13 cellular contexts compared by ENCODE assay signal in genomic region chr17:41123292-41123990, GRCh38. TPM values are rescaled to one million over a fixed set of nuclear protein-coding genes. Genes with fewer than 3 reads are reported as not detected.
DNase-seq lines count a peak whose midpoint lies in the region; ATAC-seq and TF ChIP-seq lines count a peak whose summit lies in the region.
"Not testable (repeated sequence)": the region's sequence is repeated elsewhere in the genome, so short reads cannot be mapped to it uniquely, and the experiment has no call there.
"Had no signal": no experiment of that assay in that cellular context is flagged by ENCODE, and none has a peak within 500 bp of the region (broad histone marks: within the 10 kb centered on the region; RNA-seq: fewer than 3 reads in every experiment).

No MANE protein-coding gene starts in this region.

- CTCF ChIA-PET in IMR-90 (lab: Yijun Ruan, JAX) = not testable (repeated sequence)
- CTCF ChIA-PET in activated CD4-positive, alpha-beta T cell treated with anti-CD3 and anti-CD28 coated beads for 36 hours (lab: Charles Lee) = interaction anchor here (0.6 kb wide), 1 partner anchor 88 kb away, joined by 3 read pairs; no protein-coding TSS in a partner anchor

- not testable (repeated sequence) for H2AFZ ChIP-seq in IMR-90 (replicated peaks; ENCODE audit: low read length, poor library complexity)

- peaks cover 55% of the 10 kb centered on the region for H3K4me1 Mint-ChIP-seq in activated CD4-positive, alpha-beta T cell treated with anti-CD3 and anti-CD28 coated beads for 36 hours
- peaks cover 62% of the 10 kb centered on the region for H3K4me1 Mint-ChIP-seq in activated naive CD4-positive, alpha-beta T cell treated with anti-CD3 and anti-CD28 coated beads, Interleukin-2, amount 50 U/mL, for 24 hours
- peaks cover 54% of the 10 kb centered on the region for H3K4me1 Mint-ChIP-seq in central memory CD8-positive, alpha-beta T cell
- H3K4me1 Mint-ChIP-seq in naive thymus-derived CD8-positive, alpha-beta T cell = peaks cover 30 to 72% (median 68%) of the 10 kb centered on the region in 4 donors

- not testable (repeated sequence) for ATAC-seq in IMR-90 (ENCODE audit: low read depth); activated CD4-positive, alpha-beta T cell treated with anti-CD3 and anti-CD28 coated beads for 36 hours; central memory CD8-positive, alpha-beta T cell (replicated peaks; ENCODE audit: extremely low read depth, poor library complexity, severe bottlenecking)
- ATAC-seq in naive thymus-derived CD8-positive, alpha-beta T cell = peak; percentile 51 to 75

- peak overlapping the region in 10 of 11 experiments; percentile 12 to 60 (median 36); a peak in 16 of 22 replicates for H3K4me2 ChIP-seq in BLaER1 treated with 17β-estradiol and CSF1 and Interleukin-3, amounts not matched to agents 10 nM and 100 nM
- H3K4me2 ChIP-seq in DOHH2 (ENCODE audit: low read length); IMR-90 (ENCODE audit: low read depth, low read length): not testable (repeated sequence)

- not testable (repeated sequence) for H2AK9ac ChIP-seq in IMR-90 (replicated peaks; ENCODE audit: low read depth, low read length, poor library complexity)

- H3K27ac ChIP-seq in BLaER1 treated with 17β-estradiol and CSF1 and Interleukin-3, amounts not matched to agents 10 nM and 100 nM; DOHH2 (ENCODE audit: low read depth, low read length); IMR-90 (ENCODE audit: insufficient read depth, low read length): not testable (repeated sequence)

- H4K91ac ChIP-seq in IMR-90 (ENCODE audit: insufficient read depth, low read depth, low read length) = peak overlapping the region; percentile 8; the same call in 1 of the 2 replicates

- H2AK5ac ChIP-seq in IMR-90 (ENCODE audit: low read depth, low read length) = not testable (repeated sequence)

- H3F3A ChIP-seq in DOHH2 (ENCODE audit: control insufficient read depth, insufficient read depth) = peaks cover 14% of the 10 kb centered on the region

- not testable (repeated sequence) for H3K9me2 ChIP-seq in DOHH2 (replicated peaks; ENCODE audit: control insufficient read depth, low read length)

- H3K9me3 ChIP-seq in BLaER1 treated with 17β-estradiol and CSF1 and Interleukin-3, amounts not matched to agents 10 nM and 100 nM (replicated peaks in 1 of 11) = peaks cover 7 to 47% (median 34%) of the 10 kb centered on the region in 11 experiments
- peaks cover 27% of the 10 kb centered on the region for H3K9me3 ChIP-seq in DOHH2 (ENCODE audit: control insufficient read depth, insufficient read depth, low read length)
- H3K9me3 ChIP-seq in IMR-90 (ENCODE audit: control insufficient read depth, insufficient read depth, low read length) = not testable (repeated sequence)

- H2BK15ac ChIP-seq in IMR-90 (ENCODE audit: low read depth, low read length) = not testable (repeated sequence)

- not testable (repeated sequence) for H3K18ac ChIP-seq in IMR-90 (ENCODE audit: low read depth, low read length)

- H2BK20ac ChIP-seq in IMR-90 (ENCODE audit: low read depth, low read length) = peak overlapping the region; percentile 33; the same call in 1 of the 2 replicates

- not testable (repeated sequence) for H4K20me1 ChIP-seq in BLaER1 treated with 17β-estradiol and CSF1 and Interleukin-3, amounts not matched to agents 10 nM and 100 nM; DOHH2 (ENCODE audit: control insufficient read depth, insufficient read depth, low read depth, low read length); IMR-90 (ENCODE audit: insufficient read depth, low read length)

- peak overlapping the region; percentile 38; the same call in 1 of the 2 replicates for H3K56ac ChIP-seq in IMR-90 (ENCODE audit: extremely low read depth, insufficient read depth, low read length)

- H3K4ac ChIP-seq in IMR-90 (ENCODE audit: low read depth, low read length) = peak overlapping the region; percentile 5; the same call in 1 of the 2 replicates

- H3K4me3 Mint-ChIP-seq in activated CD4-positive, alpha-beta T cell treated with anti-CD3 and anti-CD28 coated beads for 36 hours = not testable (repeated sequence)
- peak overlapping the region; percentile 72 for H3K4me3 Mint-ChIP-seq in activated naive CD4-positive, alpha-beta T cell treated with anti-CD3 and anti-CD28 coated beads, Interleukin-2, amount 50 U/mL, for 24 hours
- H3K4me3 Mint-ChIP-seq in central memory CD8-positive, alpha-beta T cell = peak overlapping the region; percentile 57
- H3K4me3 Mint-ChIP-seq in naive thymus-derived CD8-positive, alpha-beta T cell = peak overlapping the region in 9 of 10 donors; percentile 69 to 92 (median 84)

- BruUV-seq in IMR-90 (replicated peaks; lab: Mats Ljungman, UMichigan) = not testable (repeated sequence)

- not testable (repeated sequence) for H2BK120ac ChIP-seq in IMR-90 (ENCODE audit: low read depth, low read length)

- not testable (repeated sequence) for H3K23ac ChIP-seq in IMR-90 (ENCODE audit: low read depth, low read length)

- not testable (repeated sequence) for H3K79me2 ChIP-seq in DOHH2 (ENCODE audit: control insufficient read depth, low read length)

- peak overlapping the region; percentile 55 for H3K27ac Mint-ChIP-seq in activated CD4-positive, alpha-beta T cell treated with anti-CD3 and anti-CD28 coated beads for 36 hours
- peak overlapping the region; percentile 86 for H3K27ac Mint-ChIP-seq in activated naive CD4-positive, alpha-beta T cell treated with anti-CD3 and anti-CD28 coated beads, Interleukin-2, amount 50 U/mL, for 24 hours
- not testable (repeated sequence) for H3K27ac Mint-ChIP-seq in central memory CD8-positive, alpha-beta T cell (ENCODE audit: low read depth)
- peak overlapping the region in 9 of 10 donors; percentile 20 to 95 (median 80) for H3K27ac Mint-ChIP-seq in naive thymus-derived CD8-positive, alpha-beta T cell

- not testable (repeated sequence) for H3K79me1 ChIP-seq in IMR-90 (ENCODE audit: low read depth in 1 of 2, low read length in 2 of 2)

- H2BK5ac ChIP-seq in IMR-90 (ENCODE audit: low read depth, low read length, poor library complexity, severe bottlenecking) = not testable (repeated sequence)

- 0 out of 2 replicates have a peak overlapping the region, but pooled peaks have one; percentile 25 for H3K14ac ChIP-seq in IMR-90 (replicated peaks; ENCODE audit: low read depth, low read length)

- H3K9me3 Mint-ChIP-seq in activated CD4-positive, alpha-beta T cell treated with anti-CD3 and anti-CD28 coated beads for 36 hours (ENCODE audit: low read depth); activated naive CD4-positive, alpha-beta T cell treated with anti-CD3 and anti-CD28 coated beads, Interleukin-2, amount 50 U/mL, for 24 hours; central memory CD8-positive, alpha-beta T cell: not testable (repeated sequence)
- peaks cover 0 to 11% (median 3%) of the 10 kb centered on the region in 9 donors for H3K9me3 Mint-ChIP-seq in naive thymus-derived CD8-positive, alpha-beta T cell

- dilution Hi-C loops in IMR-90 (cut with HindIII; ENCODE audit: low sequenced_read_pairs, unreplicated experiment) = not testable (repeated sequence)

- not testable (repeated sequence) for H3K36me3 ChIP-seq in BLaER1 treated with 17β-estradiol and CSF1 and Interleukin-3, amounts not matched to agents 10 nM and 100 nM; IMR-90 (ENCODE audit: control insufficient read depth, insufficient read depth, low read length)
- peaks cover 11% of the 10 kb centered on the region; the same call in 1 of the 2 replicates for H3K36me3 ChIP-seq in DOHH2 (ENCODE audit: control insufficient read depth, low read length)

- TF ChIP-seq CTCF in DOHH2 (IDR thresholded peaks at IDR 0.05; ENCODE audit: low read depth, low read length, poor library complexity, severe bottlenecking); IMR-90 (conservative IDR thresholded peaks at IDR 0.05; ENCODE audit: low read depth, low read length): not testable (repeated sequence)

- not testable (repeated sequence) for H3K27me3 Mint-ChIP-seq in activated CD4-positive, alpha-beta T cell treated with anti-CD3 and anti-CD28 coated beads for 36 hours; activated naive CD4-positive, alpha-beta T cell treated with anti-CD3 and anti-CD28 coated beads, Interleukin-2, amount 50 U/mL, for 24 hours; central memory CD8-positive, alpha-beta T cell; naive thymus-derived CD8-positive, alpha-beta T cell

- intact Hi-C loops in IMR-90 (cut with micrococcal nuclease); activated CD4-positive, alpha-beta T cell treated with anti-CD3 and anti-CD28 coated beads for 36 hours (cut with DNase I, micrococcal nuclease): not testable (repeated sequence)

- not testable (repeated sequence) for H4K8ac ChIP-seq in IMR-90 (ENCODE audit: low read depth in 2 of 2, low read length in 2 of 2)

- H3K9me1 ChIP-seq in IMR-90 (ENCODE audit: insufficient read depth, low read length) = not testable (repeated sequence)

- POLR2A ChIA-PET in IMR-90 (lab: Charles Lee; ENCODE audit: unreplicated experiment); activated CD4-positive, alpha-beta T cell treated with anti-CD3 and anti-CD28 coated beads for 36 hours (lab: Charles Lee): not testable (repeated sequence)
- POLR2A ChIA-PET in naive thymus-derived CD8-positive, alpha-beta T cell (lab: Charles Lee) = interaction anchor here (0.7 kb wide), 1 partner anchor 185 kb away, joined by 3 read pairs; no protein-coding TSS in a partner anchor

- 80% methylated on average over 3 of the region's 12 CpGs; no CpG with 5 or more reads in 1 of the 2 experiments for WGBS in IMR-90 (ENCODE audit: extremely low coverage in 2 of 2, insufficient read length in 1 of 2), 2 experiments

- TF ChIP-seq POLR2A in IMR-90 (IDR thresholded peaks at IDR 0.05; ENCODE audit: low read depth, low read length) = not testable (repeated sequence)

- not testable (repeated sequence) for TF ChIP-seq RAD21 in IMR-90 (IDR thresholded peaks at IDR 0.05; ENCODE audit: low read length)

- not testable (repeated sequence) for H3K36me3 Mint-ChIP-seq in activated CD4-positive, alpha-beta T cell treated with anti-CD3 and anti-CD28 coated beads for 36 hours (ENCODE audit: low read depth); activated naive CD4-positive, alpha-beta T cell treated with anti-CD3 and anti-CD28 coated beads, Interleukin-2, amount 50 U/mL, for 24 hours; central memory CD8-positive, alpha-beta T cell (ENCODE audit: insufficient read depth); naive thymus-derived CD8-positive, alpha-beta T cell

- not testable (repeated sequence) for DNase-seq in IMR-90; activated CD4-positive, alpha-beta T cell treated with anti-CD3 and anti-CD28 coated beads for 36 hours; central memory CD8-positive, alpha-beta T cell (ENCODE audit: low spot score in 2 of 2)
- peak in 3 of 10 donors; percentile 14 to 35 (median 27) for DNase-seq in naive thymus-derived CD8-positive, alpha-beta T cell

- not testable (repeated sequence) for H3K9ac ChIP-seq in BLaER1 treated with 17β-estradiol and CSF1 and Interleukin-3, amounts not matched to agents 10 nM and 100 nM; IMR-90 (ENCODE audit: low read depth, low read length)

- 0 out of 20 replicates have a peak overlapping the region, but pooled peaks of 1 of the 10 experiments have one; percentile 4 for H3K4me3 ChIP-seq in BLaER1 treated with 17β-estradiol and CSF1 and Interleukin-3, amounts not matched to agents 10 nM and 100 nM
- 0 out of 2 replicates have a peak overlapping the region, but pooled peaks have one; percentile 2 for H3K4me3 ChIP-seq in DOHH2 (ENCODE audit: low read length)
- not testable (repeated sequence) for H3K4me3 ChIP-seq in IMR-90 (ENCODE audit: insufficient read depth, low read depth, low read length)

- in situ Hi-C loops in IMR-90 (cut with MboI; ENCODE audit: low sequenced_read_pairs) = not testable (repeated sequence)

- H3K4me1 ChIP-seq in BLaER1 treated with 17β-estradiol and CSF1 and Interleukin-3, amounts not matched to agents 10 nM and 100 nM = peaks cover 24 to 48% (median 36%) of the 10 kb centered on the region in 10 experiments
- peaks cover 60% of the 10 kb centered on the region for H3K4me1 ChIP-seq in DOHH2 (ENCODE audit: control insufficient read depth, low read length)
- not testable (repeated sequence) for H3K4me1 ChIP-seq in IMR-90 (ENCODE audit: control insufficient read depth, insufficient read depth, low read length)

- H4K5ac ChIP-seq in IMR-90 (ENCODE audit: low read depth, low read length) = not testable (repeated sequence)

- not testable (repeated sequence) for H3K27me3 ChIP-seq in BLaER1 treated with 17β-estradiol and CSF1 and Interleukin-3, amounts not matched to agents 10 nM and 100 nM; DOHH2 (ENCODE audit: control insufficient read depth, low read length); IMR-90 (ENCODE audit: control insufficient read depth, insufficient read depth, low read length)

RNA-seq across cellular contexts. Expression of gene KRTAP4-12, which starts 0.5 kb away (rescaled TPM):
- total RNA-seq in IMR-90 (2012; rRNA removed) = 0.18 TPM in 1 of 2 replicates, not detected in the other
- polyA plus RNA-seq in IMR-90 (2012; rRNA removed) = 1.0 and 1.1 TPM in 2 replicates
- 0.84 and 1.4 TPM in 2 replicates for polyA plus RNA-seq in IMR-90 (2012; cell fraction: cytosol; rRNA removed)
- 0.79 and 1.8 TPM in 2 replicates for polyA plus RNA-seq in IMR-90 (2012; cell fraction: nucleus; rRNA removed; ENCODE audit: low replicate concordance)
- total RNA-seq in activated CD4-positive, alpha-beta T cell treated with anti-CD3 and anti-CD28 coated beads for 36 hours = not detected
- not detected for total RNA-seq in naive thymus-derived CD8-positive, alpha-beta T cell
- polyA plus RNA-seq in naive thymus-derived CD8-positive, alpha-beta T cell = under 1 TPM in 1 of 3 donors, not detected in 2; 0.15 TPM
- total RNA-seq: A172, Daoy, G401, H4, HT1080, Peyer's patch had no signal

RNA-seq across cellular contexts. Expression of gene KRTAP4-11, which starts 5.3 kb away (rescaled TPM):
- total RNA-seq in IMR-90 (2012; rRNA removed) = not detected in 2 replicates
- not detected in 2 replicates for polyA plus RNA-seq in IMR-90 (2012; rRNA removed)
- polyA plus RNA-seq in IMR-90 (2012; cell fraction: cytosol; rRNA removed) = 0.03 TPM in 1 of 2 replicates, not detected in the other
- 0.13 TPM in 1 of 2 replicates, not detected in the other for polyA plus RNA-seq in IMR-90 (2012; cell fraction: nucleus; rRNA removed; ENCODE audit: low replicate concordance)
- not detected for total RNA-seq in activated CD4-positive, alpha-beta T cell treated with anti-CD3 and anti-CD28 coated beads for 36 hours
- not detected for total RNA-seq in naive thymus-derived CD8-positive, alpha-beta T cell
- polyA plus RNA-seq in naive thymus-derived CD8-positive, alpha-beta T cell = not detected
- total RNA-seq: A172, Daoy, G401, H4, HT1080, Peyer's patch had no signal

RNA-seq across cellular contexts. Expression of gene KRTAP4-6, which starts 16.9 kb away (rescaled TPM):
- not detected in 2 replicates for total RNA-seq in IMR-90 (2012; rRNA removed)
- not detected in 2 replicates for polyA plus RNA-seq in IMR-90 (2012; rRNA removed)
- polyA plus RNA-seq in IMR-90 (2012; cell fraction: cytosol; rRNA removed) = not detected in 2 replicates
- polyA plus RNA-seq in IMR-90 (2012; cell fraction: nucleus; rRNA removed; ENCODE audit: low replicate concordance) = not detected in 2 replicates
- total RNA-seq in activated CD4-positive, alpha-beta T cell treated with anti-CD3 and anti-CD28 coated beads for 36 hours = not detected
- not detected for total RNA-seq in naive thymus-derived CD8-positive, alpha-beta T cell
- polyA plus RNA-seq in naive thymus-derived CD8-positive, alpha-beta T cell = not detected
- total RNA-seq: A172, Daoy, G401, H4, HT1080, Peyer's patch had no signal

RNA-seq across cellular contexts. Expression of gene KRTAP4-9, which starts 18.3 kb away (rescaled TPM):
- total RNA-seq in IMR-90 (2012; rRNA removed) = not detected in 2 replicates
- polyA plus RNA-seq in IMR-90 (2012; rRNA removed) = 0.24 TPM in 2 replicates
- 0.31 and 0.44 TPM in 2 replicates for polyA plus RNA-seq in IMR-90 (2012; cell fraction: cytosol; rRNA removed)
- polyA plus RNA-seq in IMR-90 (2012; cell fraction: nucleus; rRNA removed; ENCODE audit: low replicate concordance) = 0.44 and 1.3 TPM in 2 replicates
- total RNA-seq in activated CD4-positive, alpha-beta T cell treated with anti-CD3 and anti-CD28 coated beads for 36 hours = not detected
- total RNA-seq in naive thymus-derived CD8-positive, alpha-beta T cell = not detected
- polyA plus RNA-seq in naive thymus-derived CD8-positive, alpha-beta T cell = not detected
- total RNA-seq: A172, Daoy, G401, H4, Peyer's patch had no signal

RNA-seq across cellular contexts. Expression of gene KRTAP4-16, which starts 21.4 kb away (rescaled TPM):
- not detected in 2 replicates for total RNA-seq in IMR-90 (2012; rRNA removed)
- polyA plus RNA-seq in IMR-90 (2012; rRNA removed) = not detected in 2 replicates
- not detected in 2 replicates for polyA plus RNA-seq in IMR-90 (2012; cell fraction: cytosol; rRNA removed)
- 0.14 TPM in 1 of 2 replicates, not detected in the other for polyA plus RNA-seq in IMR-90 (2012; cell fraction: nucleus; rRNA removed; ENCODE audit: low replicate concordance)
- total RNA-seq in activated CD4-positive, alpha-beta T cell treated with anti-CD3 and anti-CD28 coated beads for 36 hours = not detected
- total RNA-seq in naive thymus-derived CD8-positive, alpha-beta T cell = not detected
- polyA plus RNA-seq in naive thymus-derived CD8-positive, alpha-beta T cell = not detected
- total RNA-seq: A172, Daoy, G401, H4, HT1080, Peyer's patch had no signal
